ENCODE assay signal across 13 cellular contexts in the genomic region with DNA sequence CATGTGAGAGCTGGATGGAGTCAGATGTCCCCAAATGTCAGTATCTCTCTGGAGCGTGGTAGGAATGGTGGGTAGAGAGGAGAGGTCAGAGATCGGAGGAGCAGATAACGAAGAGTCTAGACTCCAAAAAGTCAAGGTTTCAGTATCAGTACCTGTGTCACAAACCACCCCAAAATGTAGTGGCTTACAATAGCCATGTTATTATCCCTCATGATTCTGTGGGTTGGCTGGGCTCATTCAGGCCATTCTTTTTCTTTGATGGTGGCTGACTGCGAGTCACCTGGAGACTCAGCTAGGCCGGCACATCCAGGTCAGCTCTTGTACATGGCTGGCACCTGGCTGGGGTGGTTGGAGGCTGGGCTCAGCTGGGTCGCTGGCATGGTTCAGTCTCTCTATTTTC. TPM values are rescaled to one million over a fixed set of nuclear protein-coding genes. Genes with fewer than 3 reads are reported as not detected.
DNase-seq lines count a peak whose midpoint lies in the region; ATAC-seq and TF ChIP-seq lines count a peak whose summit lies in the region.
"Had no signal": no experiment of that assay in that cellular context is flagged by ENCODE, and none has a peak within 500 bp of the region (broad histone marks: within the 10 kb centered on the region; RNA-seq: fewer than 3 reads in every experiment).

No MANE protein-coding gene starts in this region.

- peaks cover 69% of the 10 kb centered on the region for H3K36me3 Mint-ChIP-seq in activated CD4-positive, alpha-beta T cell treated with anti-CD3 and anti-CD28 coated beads, Interleukin-2, amount 10 ng/mL, durations not matched to agents 7 days and 5 days (ENCODE audit: low read depth)
- H3K36me3 Mint-ChIP-seq in stimulated activated naive B cell treated with anti-CD40 and anti-IgM and Interleukin-4, amounts not matched to agents 10 μg/mL and 1 μg/mL and 100 μg/mL, for 72 hours: peaks cover 33 to 34% of the 10 kb centered on the region in 2 donors
- no peaks in the 10 kb centered on the region for H3K36me3 Mint-ChIP-seq in progenitor cell of endocrine pancreas (ENCODE audit: insufficient read depth)

- no peak for TF ChIP-seq EP300 in suprapubic skin (IDR thresholded peaks at IDR 0.05)

- peak overlapping the region; percentile 75 for H3K4me3 Mint-ChIP-seq in activated CD4-positive, alpha-beta T cell treated with anti-CD3 and anti-CD28 coated beads, Interleukin-2, amount 10 ng/mL, durations not matched to agents 7 days and 5 days
- H3K4me3 Mint-ChIP-seq in stimulated activated naive B cell treated with anti-CD40 and anti-IgM and Interleukin-4, amounts not matched to agents 10 μg/mL and 1 μg/mL and 100 μg/mL, for 72 hours: peak overlapping the region; percentile 17 to 52
- no peak overlapping the region for H3K4me3 Mint-ChIP-seq in progenitor cell of endocrine pancreas (ENCODE audit: low read depth)

- H3K9me3 Mint-ChIP-seq in activated CD4-positive, alpha-beta T cell treated with anti-CD3 and anti-CD28 coated beads, Interleukin-2, amount 10 ng/mL, durations not matched to agents 7 days and 5 days: peaks cover 22% of the 10 kb centered on the region
- H3K9me3 Mint-ChIP-seq in stimulated activated naive B cell treated with anti-CD40 and anti-IgM and Interleukin-4, amounts not matched to agents 10 μg/mL and 1 μg/mL and 100 μg/mL, for 72 hours: peaks cover 8 to 10% of the 10 kb centered on the region in 2 donors
- no peaks in the 10 kb centered on the region for H3K9me3 Mint-ChIP-seq in progenitor cell of endocrine pancreas (ENCODE audit: low read depth)

- peak; percentile 13 for ATAC-seq in HG02678 (IDR thresholded peaks at IDR 0.05; ENCODE audit: unreplicated experiment)
- ATAC-seq in stimulated activated naive B cell treated with anti-CD40 and anti-IgM and Interleukin-4, amounts not matched to agents 10 μg/mL and 1 μg/mL and 100 μg/mL, for 72 hours (replicated peaks): no peak
- no peak for ATAC-seq in HG03280 (IDR thresholded peaks at IDR 0.05; ENCODE audit: unreplicated experiment)
- ATAC-seq: A549 had no signal

- H3K27me3 Mint-ChIP-seq in activated CD4-positive, alpha-beta T cell treated with anti-CD3 and anti-CD28 coated beads, Interleukin-2, amount 10 ng/mL, durations not matched to agents 7 days and 5 days: no peaks in the 10 kb centered on the region
- no peaks in the 10 kb centered on the region for H3K27me3 Mint-ChIP-seq in stimulated activated naive B cell treated with anti-CD40 and anti-IgM and Interleukin-4, amounts not matched to agents 10 μg/mL and 1 μg/mL and 100 μg/mL, for 72 hours
- peaks cover 8% of the 10 kb centered on the region for H3K27me3 Mint-ChIP-seq in progenitor cell of endocrine pancreas

- POLR2A ChIA-PET in activated CD4-positive, alpha-beta T cell treated with anti-CD3 and anti-CD28 coated beads, Interleukin-2, amount 10 ng/mL, durations not matched to agents 7 days and 5 days (lab: Charles Lee): no interaction called here

- H3K27ac ChIP-seq in suprapubic skin: no peak overlapping the region
- H3K27ac ChIP-seq: A549, coronary artery had no signal

- TF ChIP-seq CTCF in progenitor cell of endocrine pancreas (IDR thresholded peaks at IDR 0.05; ENCODE audit: unreplicated experiment): no peak
- no peak for TF ChIP-seq CTCF in suprapubic skin (IDR thresholded peaks at IDR 0.05)

- H3K4me1 Mint-ChIP-seq in activated CD4-positive, alpha-beta T cell treated with anti-CD3 and anti-CD28 coated beads, Interleukin-2, amount 10 ng/mL, durations not matched to agents 7 days and 5 days: peaks cover 93% of the 10 kb centered on the region
- H3K4me1 Mint-ChIP-seq in stimulated activated naive B cell treated with anti-CD40 and anti-IgM and Interleukin-4, amounts not matched to agents 10 μg/mL and 1 μg/mL and 100 μg/mL, for 72 hours: peaks cover 63 to 82% of the 10 kb centered on the region in 2 donors
- peaks cover 13% of the 10 kb centered on the region for H3K4me1 Mint-ChIP-seq in progenitor cell of endocrine pancreas (ENCODE audit: low read depth)

- peak; percentile 42 for DNase-seq in activated CD4-positive, alpha-beta T cell treated with anti-CD3 and anti-CD28 coated beads for 48 hours
- no peak for DNase-seq in activated CD4-positive, alpha-beta T cell treated with anti-CD3 and anti-CD28 coated beads for 4 hours
- DNase-seq in activated CD4-positive, alpha-beta T cell treated with anti-CD3 and anti-CD28 coated beads, Interleukin-2, amount 10 ng/mL, durations not matched to agents 7 days and 5 days: peak; percentile 37
- DNase-seq in stimulated activated naive B cell treated with anti-CD40 and anti-IgM and Interleukin-4, amounts not matched to agents 10 μg/mL and 1 μg/mL and 100 μg/mL, for 72 hours: no peak
- DNase-seq in progenitor cell of endocrine pancreas (ENCODE audit: low spot score, unreplicated experiment) (no peak), suprapubic skin (ENCODE audit: low spot score in 2 of 2) (no peak)

- no peaks in the 10 kb centered on the region for H3K4me1 ChIP-seq in suprapubic skin
- H3K4me1 ChIP-seq: A549 had no signal

- WGBS in suprapubic skin: 84% methylated on average over 6 of the region's 6 CpGs

- no peak overlapping the region for H3K4me3 ChIP-seq in suprapubic skin
- H3K4me3 ChIP-seq: A549, coronary artery had no signal

- peaks cover 10% of the 10 kb centered on the region for H3K27me3 ChIP-seq in suprapubic skin

- no peak for TF ChIP-seq POLR2A in suprapubic skin (IDR thresholded peaks at IDR 0.05)

- peak overlapping the region; percentile 95 for H3K27ac Mint-ChIP-seq in activated CD4-positive, alpha-beta T cell treated with anti-CD3 and anti-CD28 coated beads, Interleukin-2, amount 10 ng/mL, durations not matched to agents 7 days and 5 days
- H3K27ac Mint-ChIP-seq in stimulated activated naive B cell treated with anti-CD40 and anti-IgM and Interleukin-4, amounts not matched to agents 10 μg/mL and 1 μg/mL and 100 μg/mL, for 72 hours: peak overlapping the region; percentile 92
- H3K27ac Mint-ChIP-seq in progenitor cell of endocrine pancreas: no peak overlapping the region

- CTCF ChIA-PET in activated CD4-positive, alpha-beta T cell treated with anti-CD3 and anti-CD28 coated beads, Interleukin-2, amount 10 ng/mL, durations not matched to agents 7 days and 5 days (lab: Charles Lee): interaction anchor here (0.7 to 6.9 kb wide), 6 partner anchors 10 to 97 kb away, joined by 3 to 52 read pairs (median 6); a partner anchor contains a TSS

- H3K9me3 ChIP-seq in suprapubic skin: no peaks in the 10 kb centered on the region
- H3K9me3 ChIP-seq: A549 had no signal

- H3K36me3 ChIP-seq in suprapubic skin: no peaks in the 10 kb centered on the region

RNA-seq across cellular contexts. Expression of a gene that starts 7.3 kb away (rescaled TPM):
- total RNA-seq in activated CD4-positive, alpha-beta T cell treated with anti-CD3 and anti-CD28 coated beads, Interleukin-2, amount 10 ng/mL, durations not matched to agents 7 days and 5 days: 10 to 100 TPM; 10.1 to 10.2 TPM
- total RNA-seq in progenitor cell of endocrine pancreas (1.3 and 1.9 TPM in 2 replicates), suprapubic skin (not detected)
- total RNA-seq: glomerular endothelial cell, lung microvascular endothelial cell, NCI-H460 had no signal

RNA-seq across cellular contexts. Expression of a gene that starts 24.5 kb away (rescaled TPM):
- total RNA-seq in activated CD4-positive, alpha-beta T cell treated with anti-CD3 and anti-CD28 coated beads, Interleukin-2, amount 10 ng/mL, durations not matched to agents 7 days and 5 days: 1,000 to 10,000 TPM; 1,015 to 1,117 TPM
- total RNA-seq in progenitor cell of endocrine pancreas: 1.7 and 1.9 TPM in 2 replicates
- 1 to 10 TPM; 1.9 to 3.9 (median 3.0) TPM for total RNA-seq in suprapubic skin

RNA-seq across cellular contexts. Expression of a gene that starts 31.5 kb away (rescaled TPM):
- total RNA-seq in activated CD4-positive, alpha-beta T cell treated with anti-CD3 and anti-CD28 coated beads, Interleukin-2, amount 10 ng/mL, durations not matched to agents 7 days and 5 days: 1 to 10 TPM; 7.6 to 8.3 TPM
- total RNA-seq in progenitor cell of endocrine pancreas: 13.8 and 14.5 TPM in 2 replicates
- total RNA-seq in suprapubic skin: 1 to 10 TPM; 1.2 to 8.4 (median 2.7) TPM

Comparison
In these comparisons a context has a peak if more than half of its experiments do, and no peak if none do; other contexts are left out.
1. DNase-seq: peak in activated CD4-positive, alpha-beta T cell treated with anti-CD3 and anti-CD28 coated beads for 48 hours (single experiment) and activated CD4-positive, alpha-beta T cell treated with anti-CD3 and anti-CD28 coated beads, Interleukin-2, amount 10 ng/mL, durations not matched to agents 7 days and 5 days (single experiment); none in activated CD4-positive, alpha-beta T cell treated with anti-CD3 and anti-CD28 coated beads for 4 hours (0 of 2), stimulated activated naive B cell treated with anti-CD40 and anti-IgM and Interleukin-4, amounts not matched to agents 10 μg/mL and 1 μg/mL and 100 μg/mL, for 72 hours (single experiment), progenitor cell of endocrine pancreas (single experiment) and suprapubic skin (0 of 2).
2. RNA of a gene that starts 24.5 kb away (total RNA-seq): 1,015 to 1,117 TPM in activated CD4-positive, alpha-beta T cell treated with anti-CD3 and anti-CD28 coated beads, Interleukin-2, amount 10 ng/mL, durations not matched to agents 7 days and 5 days; 1.9 to 3.9 TPM in suprapubic skin and 1.7 to 1.9 TPM in progenitor cell of endocrine pancreas; every median in the first group is over 100 times any median in the second.